In the genomic region with DNA sequence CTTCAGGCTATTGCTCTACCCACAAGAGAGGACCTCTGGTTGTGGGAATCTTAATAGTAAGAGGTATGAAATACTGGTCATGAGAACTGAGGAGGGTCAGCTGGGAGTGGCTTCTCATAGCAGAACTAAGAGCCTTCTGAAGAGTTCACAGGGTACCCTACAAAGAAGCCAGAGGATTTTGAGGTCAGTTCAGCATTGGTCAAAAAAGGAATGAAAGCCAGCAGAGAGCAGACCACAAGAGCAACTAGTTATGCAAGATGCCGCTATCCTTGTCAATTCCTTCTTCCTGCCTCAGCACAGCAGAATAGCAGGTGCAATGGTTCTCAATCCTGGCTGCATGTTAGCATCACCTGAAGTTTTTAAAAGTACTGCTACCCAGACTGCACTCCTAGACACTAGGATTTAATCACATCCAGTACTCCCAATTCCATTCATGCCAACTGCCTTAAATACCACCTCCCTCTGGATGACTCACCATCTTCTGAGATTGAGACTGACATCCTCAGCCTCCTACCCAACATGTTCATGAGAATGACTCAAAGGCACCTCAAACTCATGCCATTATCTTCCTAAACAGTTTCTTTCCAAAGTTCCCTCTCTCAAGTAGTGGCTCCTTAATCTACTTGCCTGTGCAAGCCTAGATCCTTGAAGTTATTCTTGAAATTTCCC, we compare ENCODE assay signal across 11 cellular contexts.
DNase-seq lines count a peak whose midpoint lies in the region; ATAC-seq and TF ChIP-seq lines count a peak whose summit lies in the region.
"Had no signal": no experiment of that assay in that cellular context is flagged by ENCODE, and none has a peak within 500 bp of the region (broad histone marks: within the 10 kb centered on the region; RNA-seq: fewer than 3 reads in every experiment).

No MANE protein-coding gene starts in this region.

- no peaks in the 10 kb centered on the region for H3K9me3 ChIP-seq in effector memory CD4-positive, alpha-beta T cell (ENCODE audit: control insufficient read depth, low read length)
- H3K9me3 ChIP-seq: neutrophil had no signal

- H3K36me3 ChIP-seq in kidney epithelial cell (ENCODE audit: control insufficient read depth, insufficient read depth, low read length): no peaks in the 10 kb centered on the region
- H3K36me3 ChIP-seq in effector memory CD4-positive, alpha-beta T cell (ENCODE audit: control insufficient read depth, insufficient read depth, low read length): no peaks in the 10 kb centered on the region
- H3K36me3 ChIP-seq: neutrophil had no signal

- DNase-seq in AG08395 (ENCODE audit: low spot score): peak; percentile 80
- DNase-seq in HS-5 (ENCODE audit: low read depth): peak; percentile 69
- peak; percentile 71 for DNase-seq in astrocyte of the hippocampus (ENCODE audit: low read depth, low spot score)
- DNase-seq in kidney epithelial cell (ENCODE audit: low read depth): peak; percentile 60
- no peak for DNase-seq in left lobe of liver (ENCODE audit: low spot score)
- no peak for DNase-seq in effector memory CD4-positive, alpha-beta T cell
- DNase-seq: dorsolateral prefrontal cortex; NK-92 treated with Interleukin-12 subunit alpha and Interleukin-12 subunit beta, amount 100 ng/mL, for 24 hours had no signal

- H3K4me1 ChIP-seq in effector memory CD4-positive, alpha-beta T cell (ENCODE audit: control insufficient read depth, insufficient read depth, low read length, poor library complexity, severe bottlenecking): no peaks in the 10 kb centered on the region

- no peaks in the 10 kb centered on the region for H3K27me3 ChIP-seq in kidney epithelial cell (ENCODE audit: control insufficient read depth, insufficient read depth, low read length)
- H3K27me3 ChIP-seq in effector memory CD4-positive, alpha-beta T cell (replicated peaks; ENCODE audit: control insufficient read depth, insufficient read depth, low read length, poor library complexity, severe bottlenecking): no peaks in the 10 kb centered on the region
- H3K27me3 ChIP-seq: dorsolateral prefrontal cortex, neutrophil had no signal

- TF ChIP-seq CTCF in kidney epithelial cell (IDR thresholded peaks at IDR 0.05; ENCODE audit: insufficient read depth, low read length, poor library complexity, severe bottlenecking): no peak

- no peak overlapping the region for H3K4me3 ChIP-seq in kidney epithelial cell (ENCODE audit: low read depth, low read length)
- H3K4me3 ChIP-seq in effector memory CD4-positive, alpha-beta T cell (ENCODE audit: insufficient read depth, low read depth, low read length, poor library complexity, severe bottlenecking): no peak overlapping the region
- H3K4me3 ChIP-seq: dorsolateral prefrontal cortex had no signal

- H3K27ac ChIP-seq in effector memory CD4-positive, alpha-beta T cell (ENCODE audit: insufficient read depth, low read length, poor library complexity, severe bottlenecking): no peak overlapping the region
- H3K27ac ChIP-seq: dorsolateral prefrontal cortex, neutrophil had no signal

- no peak for ATAC-seq in HG03135 (IDR thresholded peaks at IDR 0.05; ENCODE audit: unreplicated experiment)
- no peak for ATAC-seq in HG02588 (IDR thresholded peaks at IDR 0.05; ENCODE audit: unreplicated experiment)
- no peak for ATAC-seq in left lobe of liver

Comparison
In these comparisons a context has a peak if more than half of its experiments do, and no peak if none do; other contexts are left out.
1. DNase-seq: peak in AG08395 (single experiment), HS-5 (single experiment), astrocyte of the hippocampus (single experiment) and kidney epithelial cell (single experiment); none in left lobe of liver (single experiment) and effector memory CD4-positive, alpha-beta T cell (0 of 3).